In the genomic region with DNA sequence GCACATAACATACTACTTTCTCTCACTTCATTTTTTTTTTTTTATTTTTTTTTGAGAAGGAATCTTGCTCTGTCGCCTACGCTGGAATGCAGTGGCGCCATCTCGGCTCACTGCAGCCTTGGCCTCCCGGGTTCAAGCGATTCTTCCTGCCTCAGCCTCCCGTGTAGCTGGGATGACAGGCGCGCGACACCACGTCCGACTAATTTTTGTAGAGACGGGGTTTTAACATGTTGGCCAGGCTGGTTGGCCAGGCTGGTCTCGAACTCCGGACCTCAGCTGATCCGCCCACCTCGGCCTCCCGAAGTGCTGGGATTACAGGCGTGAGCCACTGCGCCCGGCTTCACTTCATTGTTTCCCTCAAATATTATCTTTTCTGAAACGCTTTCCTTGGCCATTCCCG, we compare ENCODE assay signal across 7 cellular contexts. TPM values are rescaled to one million over a fixed set of nuclear protein-coding genes. Genes with fewer than 3 reads are reported as not detected.
A peak's percentile ranks its signal among the peaks of the same experiment; 100 is the strongest.
DNase-seq lines count a peak whose midpoint lies in the region; ATAC-seq and TF ChIP-seq lines count a peak whose summit lies in the region.

No MANE protein-coding gene starts in this region.

- TF ChIP-seq CTCF in activated B cell treated with CpG ODN at 0.5 μM for 24 hours (IDR thresholded peaks at IDR 0.05): no peak

- no peaks in the 10 kb centered on the region for H3K27me3 ChIP-seq in HUES64 (ENCODE audit: insufficient read depth, low read length)

- no peaks in the 10 kb centered on the region for H3K27me3 Mint-ChIP-seq in activated B cell treated with CpG ODN at 0.5 μM for 24 hours

- H3K4me3 ChIP-seq in HUES64 (ENCODE audit: low read length): peak overlapping the region; percentile 88
- peak overlapping the region; percentile 93 for H3K4me3 ChIP-seq in iPS-11a (ENCODE audit: low read depth, low read length)

- intact Hi-C loops in activated B cell treated with CpG ODN at 0.5 μM for 24 hours (cut with micrococcal nuclease): loop anchor here (1.0 kb wide), 1 partner anchor 23 kb away; the partner anchor contains the start of gene DCAF8

- H3K27ac Mint-ChIP-seq in activated B cell treated with CpG ODN at 0.5 μM for 24 hours: peak overlapping the region; percentile 87
- peak overlapping the region; percentile 97 for H3K27ac Mint-ChIP-seq in stimulated activated effector memory CD8-positive, alpha-beta T cell treated with anti-CD3 and anti-CD28 coated beads, Interleukin-12 subunit alpha, Interleukin-12 subunit beta, amount 100 ng/mL, for 72 hours

- ATAC-seq in activated B cell treated with CpG ODN at 0.5 μM for 24 hours (ENCODE audit: low read depth): no peak
- ATAC-seq in stimulated activated effector memory CD8-positive, alpha-beta T cell treated with anti-CD3 and anti-CD28 coated beads, Interleukin-12 subunit alpha, Interleukin-12 subunit beta, amount 100 ng/mL, for 72 hours: no peak
- ATAC-seq in HG02642 (IDR thresholded peaks at IDR 0.05; ENCODE audit: poor library complexity, unreplicated experiment): no peak
- ATAC-seq in HG03457 (IDR thresholded peaks at IDR 0.05; ENCODE audit: unreplicated experiment): no peak

- H3K9me3 Mint-ChIP-seq in activated B cell treated with CpG ODN at 0.5 μM for 24 hours: no peaks in the 10 kb centered on the region
- H3K9me3 Mint-ChIP-seq in stimulated activated effector memory CD8-positive, alpha-beta T cell treated with anti-CD3 and anti-CD28 coated beads, Interleukin-12 subunit alpha, Interleukin-12 subunit beta, amount 100 ng/mL, for 72 hours: no peaks in the 10 kb centered on the region

- H3K4me1 Mint-ChIP-seq in activated B cell treated with CpG ODN at 0.5 μM for 24 hours: peaks cover 24% of the 10 kb centered on the region
- peaks cover 25% of the 10 kb centered on the region for H3K4me1 Mint-ChIP-seq in stimulated activated effector memory CD8-positive, alpha-beta T cell treated with anti-CD3 and anti-CD28 coated beads, Interleukin-12 subunit alpha, Interleukin-12 subunit beta, amount 100 ng/mL, for 72 hours

- H3K36me3 Mint-ChIP-seq in activated B cell treated with CpG ODN at 0.5 μM for 24 hours (ENCODE audit: low read depth): peaks cover 51% of the 10 kb centered on the region
- H3K36me3 Mint-ChIP-seq in stimulated activated effector memory CD8-positive, alpha-beta T cell treated with anti-CD3 and anti-CD28 coated beads, Interleukin-12 subunit alpha, Interleukin-12 subunit beta, amount 100 ng/mL, for 72 hours: peaks cover 76% of the 10 kb centered on the region

- H3K4me3 Mint-ChIP-seq in activated B cell treated with CpG ODN at 0.5 μM for 24 hours: peak overlapping the region; percentile 95
- H3K4me3 Mint-ChIP-seq in stimulated activated effector memory CD8-positive, alpha-beta T cell treated with anti-CD3 and anti-CD28 coated beads, Interleukin-12 subunit alpha, Interleukin-12 subunit beta, amount 100 ng/mL, for 72 hours: peak overlapping the region; percentile 98

- peak overlapping the region; percentile 82; the same call in 1 of the 2 replicates for H3K9ac ChIP-seq in HUES64 (ENCODE audit: low read depth, low read length)

- H3K27ac ChIP-seq in HUES64 (ENCODE audit: low read depth, low read length): no peak overlapping the region; the same call in 1 of the 2 replicates

- WGBS in HUES64: 93% methylated on average over 23 of the region's 23 CpGs

- no peaks in the 10 kb centered on the region for H3K9me3 ChIP-seq in HUES64 (ENCODE audit: insufficient read depth, low read depth, low read length)

- DNase-seq in activated B cell treated with CpG ODN at 0.5 μM for 24 hours (no peak), NCI-H2107 treated with DMSO at 0.1 percent for 48 hours (lab: John Stamatoyannopoulos, UW; ENCODE audit: unreplicated experiment) (no peak)
- DNase-seq in stimulated activated effector memory CD8-positive, alpha-beta T cell treated with anti-CD3 and anti-CD28 coated beads, Interleukin-12 subunit alpha, Interleukin-12 subunit beta, amount 100 ng/mL, for 72 hours (ENCODE audit: low spot score in 2 of 2): no peak

- H3K36me3 ChIP-seq in HUES64 (ENCODE audit: insufficient read depth, low read length): peaks cover 50% of the 10 kb centered on the region

- H3K4me1 ChIP-seq in HUES64 (ENCODE audit: insufficient read depth, low read length): peaks cover 6% of the 10 kb centered on the region; the same call in 1 of the 2 replicates

- POLR2A ChIA-PET in activated B cell treated with CpG ODN at 0.5 μM for 24 hours (lab: Charles Lee): interaction anchor here (0.7 to 2.3 kb wide), 13 partner anchors 13 to 187 kb away, joined by 3 to 46 read pairs (median 3); partner anchors contain the start of genes DCAF8 and IGSF8

- CTCF ChIA-PET in activated B cell treated with CpG ODN at 0.5 μM for 24 hours (lab: Charles Lee): interaction anchor here (1.5 to 1.9 kb wide), 3 partner anchors 33 to 182 kb away, joined by 4 to 8 read pairs (median 7); no protein-coding TSS in a partner anchor

RNA-seq across cellular contexts. Expression of gene PEX19, which starts 0.6 kb away (rescaled TPM):
- 48.1 TPM for polyA plus RNA-seq in HUES64 (2013, experiment 1 of 2)
- polyA plus RNA-seq in HUES64 (2013, experiment 2 of 2): 50.5 TPM
- 43.7 and 50.3 TPM in 2 replicates for total RNA-seq in activated B cell treated with CpG ODN at 0.5 μM for 24 hours

RNA-seq across cellular contexts. Expression of gene DCAF8, which starts 23.2 kb away (rescaled TPM):
- polyA plus RNA-seq in HUES64 (2013, experiment 1 of 2): 54.5 TPM
- polyA plus RNA-seq in HUES64 (2013, experiment 2 of 2): 58.1 TPM
- 155 and 172 TPM in 2 replicates for total RNA-seq in activated B cell treated with CpG ODN at 0.5 μM for 24 hours

RNA-seq across cellular contexts. Expression of gene COPA, which starts 57.5 kb away (rescaled TPM):
- polyA plus RNA-seq in HUES64 (2013, experiment 1 of 2): 73.8 TPM
- 69.4 TPM for polyA plus RNA-seq in HUES64 (2013, experiment 2 of 2)
- total RNA-seq in activated B cell treated with CpG ODN at 0.5 μM for 24 hours: 161 and 174 TPM in 2 replicates

RNA-seq across cellular contexts. Expression of gene NCSTN, which starts 57.7 kb away (rescaled TPM):
- 53.9 TPM for polyA plus RNA-seq in HUES64 (2013, experiment 1 of 2)
- polyA plus RNA-seq in HUES64 (2013, experiment 2 of 2): 51.9 TPM
- total RNA-seq in activated B cell treated with CpG ODN at 0.5 μM for 24 hours: 108 and 118 TPM in 2 replicates
